Comparison of ENCODE assay signal across 16 cellular contexts in genomic region chr12:39420043-39420442, GRCh38. TPM values are rescaled to one million over a fixed set of nuclear protein-coding genes. Genes with fewer than 3 reads are reported as not detected.
DNase-seq lines count a peak whose midpoint lies in the region; ATAC-seq, FAIRE-seq and TF ChIP-seq lines count a peak whose summit lies in the region.
"Had no signal": no experiment of that assay in that cellular context is flagged by ENCODE, and none has a peak within 500 bp of the region (broad histone marks: within the 10 kb centered on the region; RNA-seq: fewer than 3 reads in every experiment).

No MANE protein-coding gene starts in this region.

- peaks cover 48% of the 10 kb centered on the region for H3K79me2 ChIP-seq in PC-3 (ENCODE audit: low read length)
- H3K79me2 ChIP-seq in HepG2 (ENCODE audit: insufficient read depth, low read length): peaks cover 14% of the 10 kb centered on the region

- H3K4me1 ChIP-seq in PC-3 (ENCODE audit: insufficient read depth, low read length) (no peaks in the 10 kb centered on the region), HepG2 (ENCODE audit: insufficient read depth, low read length) (peaks cover 17% of the 10 kb centered on the region), spleen (no peaks in the 10 kb centered on the region)

- H3F3A ChIP-seq in PC-3 (ENCODE audit: low read length, unreplicated experiment): no peaks in the 10 kb centered on the region

- H3K27me3 ChIP-seq in PC-3 (ENCODE audit: low read length): no peaks in the 10 kb centered on the region
- no peaks in the 10 kb centered on the region for H3K27me3 ChIP-seq in HepG2 (ENCODE audit: control insufficient read depth in 1 of 2, insufficient read depth in 2 of 2, low read length in 2 of 2)
- no peaks in the 10 kb centered on the region for H3K27me3 ChIP-seq in spleen (replicated peaks in 1 of 7)
- H3K27me3 ChIP-seq: BE2C had no signal

- H3K27ac ChIP-seq in PC-3 (ENCODE audit: low read length) (no peak overlapping the region), HepG2 (ENCODE audit: extremely low read length, insufficient read depth, low read length) (no peak overlapping the region), spleen (no peak overlapping the region)
- H3K27ac ChIP-seq: C4-2B, GM23248 had no signal

- H3K9me2 ChIP-seq in PC-3 (replicated peaks; ENCODE audit: low read length): no peaks in the 10 kb centered on the region

- H4K20me1 ChIP-seq in PC-3 (ENCODE audit: low read length) (peaks cover under 1% of the 10 kb centered on the region; the same call in 1 of the 2 replicates), HepG2 (ENCODE audit: insufficient read depth, low read length) (no peaks in the 10 kb centered on the region)

- TF ChIP-seq CTCF in PC-3 (conservative IDR thresholded peaks at IDR 0.05; ENCODE audit: low read depth, low read length) (no peak), epithelial cell of esophagus (IDR thresholded peaks at IDR 0.05; ENCODE audit: insufficient read depth, low read depth, low read length, missing control alignments) (no peak), HepG2 (CRISPR knock-in tag; IDR thresholded peaks at IDR 0.05) (no peak), spleen (IDR thresholded peaks at IDR 0.05 in 8 of 11, conservative IDR thresholded peaks at IDR 0.05 in 3 of 11) (no peak), D721Med (IDR thresholded peaks at IDR 0.05; ENCODE audit: insufficient read depth, missing control alignments) (no peak)

- TF ChIP-seq POLR2A in HepG2 (IDR thresholded peaks at IDR 0.05; ENCODE audit: insufficient read depth in 1 of 2, low read depth in 2 of 2, low read length in 2 of 2): no peak
- TF ChIP-seq POLR2A in spleen (IDR thresholded peaks at IDR 0.05): no peak

- H3K4me2 ChIP-seq in PC-3 (ENCODE audit: low read length) (no peak overlapping the region), HepG2 (ENCODE audit: low read depth, low read length) (no peak overlapping the region)

- intact Hi-C loops in PC-3 (cut with micrococcal nuclease) (no loop called here), HepG2 (cut with micrococcal nuclease; ENCODE audit: unreplicated experiment) (no loop called here), spleen (cut with DNase I; ENCODE audit: low total_unique reads) (no loop called here)

- BruUV-seq in PC-3 (replicated peaks; lab: Mats Ljungman, UMichigan): no TSS peak
- BruUV-seq in HepG2 (replicated peaks; lab: Mats Ljungman, UMichigan): no TSS peak

- no peak for FAIRE-seq in HepG2 (lab: Jason Lieb, UNC)
- no peak for FAIRE-seq in D721Med (lab: Jason Lieb, UNC)
- FAIRE-seq: A204.1, H54 had no signal

- no peak for TF ChIP-seq RAD21 in HepG2 (CRISPR knock-in tag; IDR thresholded peaks at IDR 0.05)

- in situ Hi-C loops in HepG2 (cut with HindIII; ENCODE audit: extremely low pct_ligation_motif_present, low pct_unique_long_range_greater_than_20kb): no loop called here

- CTCF ChIA-PET in PC-3 (lab: Charles Lee): no interaction called here
- CTCF ChIA-PET in HepG2 (lab: Yijun Ruan, JAX; ENCODE audit: low intra/inter-chr PET ratio, low total read pairs): no interaction called here

- WGBS in HepG2 (ENCODE audit: low lambda C conversion rate): 88% methylated on average over 2 of the region's 2 CpGs
- WGBS in spleen, 5 donors: 81 to 94% (median 93%) methylated on average over 2 of the region's 2 CpGs

- H3K4me3 ChIP-seq in PC-3 (ENCODE audit: low read length) (no peak overlapping the region), epithelial cell of esophagus (ENCODE audit: low read length) (no peak overlapping the region), HepG2 (replicated peaks in 1 of 3; ENCODE audit: insufficient read depth in 1 of 3, low read depth in 2 of 3, low read length in 3 of 3) (no peak overlapping the region), spleen (no peak overlapping the region)
- H3K4me3 ChIP-seq: GM23248 had no signal

- POLR2A ChIA-PET in PC-3 (lab: Charles Lee; ENCODE audit: unreplicated experiment): no interaction called here
- POLR2A ChIA-PET in HepG2 (lab: Yijun Ruan, JAX): interaction anchor here (0.7 kb wide), 1 partner anchor 24 kb away, joined by 3 read pairs; no protein-coding TSS in a partner anchor

- H3K9ac ChIP-seq in PC-3 (ENCODE audit: low read length) (no peak overlapping the region), HepG2 (ENCODE audit: insufficient read depth, low read depth, low read length) (no peak overlapping the region)
- H3K9ac ChIP-seq: GM23248 had no signal

- H2AFZ ChIP-seq in PC-3 (ENCODE audit: low read length) (no peak overlapping the region), HepG2 (ENCODE audit: low read length) (no peak overlapping the region)
- H2AFZ ChIP-seq: GM23248 had no signal

- TF ChIP-seq EP300 in HepG2 (IDR thresholded peaks at IDR 0.05; ENCODE audit: low read depth in 2 of 2, low read length in 2 of 2): no peak
- no peak for TF ChIP-seq EP300 in HepG2 (CRISPR knock-in tag; IDR thresholded peaks at IDR 0.05; ENCODE audit: borderline replicate concordance)

- ATAC-seq in PC-3: no peak
- peak; percentile 37; the same call in 1 of the 3 replicates for ATAC-seq in HepG2

- H3K9me3 ChIP-seq in PC-3 (ENCODE audit: low read length) (no peaks in the 10 kb centered on the region), HepG2 (ENCODE audit: low read length) (no peaks in the 10 kb centered on the region), spleen (no peaks in the 10 kb centered on the region)
- H3K9me3 ChIP-seq: BE2C had no signal

- H3K36me3 ChIP-seq in PC-3 (ENCODE audit: low read depth, low read length) (no peaks in the 10 kb centered on the region), HepG2 (replicated peaks in 1 of 2; ENCODE audit: control insufficient read depth in 1 of 2, insufficient read depth in 2 of 2, low read length in 2 of 2) (no peaks in the 10 kb centered on the region), spleen (no peaks in the 10 kb centered on the region)

- peak; percentile 4 for DNase-seq in HCEC 1CT
- peak; percentile 14 for DNase-seq in PC-3
- peak; percentile 43 for DNase-seq in epithelial cell of esophagus (ENCODE audit: low read depth)
- peak; percentile 26 for DNase-seq in HepG2 (ENCODE audit: low spot score)
- no peak for DNase-seq in cortex of kidney (lab: John Stamatoyannopoulos, UW)
- no peak for DNase-seq in spleen
- DNase-seq in DMS114 treated with DMSO at 0.1 percent for 48 hours (lab: John Stamatoyannopoulos, UW; ENCODE audit: unreplicated experiment): no peak
- DNase-seq in D721Med (ENCODE audit: insufficient read length, low spot score): no peak
- DNase-seq: BE2C; CD4-positive, alpha-beta memory T cell; DMS53; GF-D8; GM23248 had no signal

TF ChIP-seq in HepG2, 621 proteins besides CTCF, POLR2A, EP300 and RAD21:
- TF ChIP-seq ZNF788 (CRISPR knock-in tag; IDR thresholded peaks at IDR 0.05; ENCODE audit: borderline replicate concordance) (no peak), ZNF747 (CRISPR knock-in tag; IDR thresholded peaks at IDR 0.05; ENCODE audit: borderline replicate concordance) (no peak), ZNF263 (CRISPR knock-in tag; IDR thresholded peaks at IDR 0.05) (no peak), GABPB1 (CRISPR knock-in tag; IDR thresholded peaks at IDR 0.05) (no peak), MYC (CRISPR knock-in tag; IDR thresholded peaks at IDR 0.05; ENCODE audit: borderline replicate concordance) (no peak), ZNF607 (CRISPR knock-in tag; IDR thresholded peaks at IDR 0.05; ENCODE audit: borderline replicate concordance) (no peak), HNRNPLL (IDR thresholded peaks at IDR 0.05; ENCODE audit: low read depth, low read length, poor library complexity, severe bottlenecking) (no peak), ZNF674 (CRISPR knock-in tag; IDR thresholded peaks at IDR 0.05; ENCODE audit: low read depth) (no peak), MEF2D (CRISPR knock-in tag; IDR thresholded peaks at IDR 0.05) (no peak), ZMAT3 (CRISPR knock-in tag; conservative IDR thresholded peaks at IDR 0.05) (no peak), CEBPB (IDR thresholded peaks at IDR 0.05; ENCODE audit: borderline replicate concordance, low read depth, low read length) (no peak)
- TF ChIP-seq, protein P1, sequence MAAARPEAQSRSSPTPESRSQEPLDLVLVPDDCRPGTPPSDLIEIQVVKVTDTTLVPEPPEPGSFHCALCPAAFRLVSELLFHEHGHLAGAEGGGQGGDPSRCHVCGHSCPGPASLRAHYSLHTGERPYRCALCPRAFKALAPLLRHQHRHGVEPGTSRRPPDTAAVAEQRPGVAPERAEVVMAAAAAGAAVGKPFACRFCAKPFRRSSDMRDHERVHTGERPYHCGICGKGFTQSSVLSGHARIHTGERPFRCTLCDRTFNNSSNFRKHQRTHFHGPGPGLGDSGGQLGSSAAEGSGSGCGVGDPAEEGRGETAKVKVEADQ (CRISPR knock-in tag; IDR thresholded peaks at IDR 0.05; ENCODE audit: borderline replicate concordance): no peak

RNA-seq across cellular contexts. Expression of gene KIF21A, which starts 22.9 kb away (rescaled TPM):
- 21.7 and 25.1 TPM in 2 replicates for total RNA-seq in PC-3 (2014; rRNA removed)
- total RNA-seq in HepG2 (2016; rRNA removed; fragmentation: Illumina TruSeq; extraction: Trizol): 39.7 and 55.9 TPM in 2 replicates
- total RNA-seq in HepG2 (2016; cell fraction: cytosol; rRNA removed; fragmentation: Illumina TruSeq; extraction: Trizol; ENCODE audit: low read depth): 6.6 and 6.7 TPM in 2 replicates
- total RNA-seq in HepG2 (2016; cell fraction: insoluble cytoplasmic fraction; rRNA removed; fragmentation: Illumina TruSeq; extraction: Trizol): 38.3 and 52.3 TPM in 2 replicates
- 12.4 and 13.0 TPM in 2 replicates for total RNA-seq in HepG2 (2016; cell fraction: membrane; rRNA removed; fragmentation: Illumina TruSeq; extraction: Trizol)
- 48.8 and 49.6 TPM in 2 replicates for total RNA-seq in HepG2 (2016; cell fraction: nucleus; rRNA removed; fragmentation: Illumina TruSeq; extraction: Trizol)
- 17.1 and 20.6 TPM in 2 replicates for polyA plus RNA-seq in HepG2 (2011; rRNA removed)
- 8.0 and 12.8 TPM in 2 replicates for polyA plus RNA-seq in HepG2 (2011; cell fraction: cytosol; rRNA removed)
- 10.3 and 14.8 TPM in 2 replicates for polyA plus RNA-seq in HepG2 (2011; cell fraction: nucleus; rRNA removed)
- 20.4 and 21.5 TPM in 2 replicates for polyA plus RNA-seq in HepG2 (2012)
- polyA plus RNA-seq in HepG2 (2016; cell fraction: cytosol; fragmentation: Illumina TruSeq; extraction: Trizol; ENCODE audit: low read depth): 0.51 and 0.53 TPM in 2 replicates
- polyA plus RNA-seq in HepG2 (2016; cell fraction: insoluble cytoplasmic fraction; fragmentation: Illumina TruSeq; extraction: Trizol; ENCODE audit: low read depth): 36.3 and 40.4 TPM in 2 replicates
- 1.8 and 2.8 TPM in 2 replicates for polyA plus RNA-seq in HepG2 (2016; cell fraction: membrane; fragmentation: Illumina TruSeq; extraction: Trizol; ENCODE audit: low read depth)
- 42.7 and 43.8 TPM in 2 replicates for polyA plus RNA-seq in HepG2 (2016; cell fraction: nucleus; fragmentation: Illumina TruSeq; extraction: Trizol; ENCODE audit: insufficient read depth, low read depth)
- 9.2 and 26.7 TPM in 2 replicates for polyA minus RNA-seq in HepG2 (2011; rRNA and poly(A)+ RNA removed; ENCODE audit: low replicate concordance)
- polyA minus RNA-seq in HepG2 (2011; cell fraction: cytosol; rRNA and poly(A)+ RNA removed): 21.9 and 27.8 TPM in 2 replicates
- polyA minus RNA-seq in HepG2 (2011; cell fraction: nucleus; rRNA and poly(A)+ RNA removed): 109 and 125 TPM in 2 replicates
- 10 to 100 TPM; 11.1 to 47.1 (median 14.7) TPM for total RNA-seq in spleen
- polyA plus RNA-seq in spleen: 1 to 10 TPM; 1.0 to 4.5 (median 2.3) TPM

Comparison
In these comparisons a context has a peak if more than half of its experiments do, and no peak if none do; other contexts are left out.
1. DNase-seq: peak in HCEC 1CT (single experiment), PC-3 (single experiment), epithelial cell of esophagus (single experiment) and HepG2 (single experiment); none in cortex of kidney (single experiment), spleen (single experiment), DMS114 treated with DMSO at 0.1 percent for 48 hours (single experiment) and D721Med (single experiment).